7 cellular contexts compared by ENCODE assay signal in genomic region chr11:65134952-65135632, GRCh38.
A peak's percentile ranks its signal among the peaks of the same experiment; 100 is the strongest.
DNase-seq lines count a peak whose midpoint lies in the region; ATAC-seq and TF ChIP-seq lines count a peak whose summit lies in the region.

No MANE protein-coding gene starts in this region.

- H3K4me1 ChIP-seq in rectal smooth muscle tissue (ENCODE audit: control insufficient read depth, insufficient read depth, low read length): peaks cover 7% of the 10 kb centered on the region

- TF ChIP-seq CTCF in astrocyte of the cerebellum (IDR thresholded peaks at IDR 0.05; ENCODE audit: low read depth, low read length, missing control alignments): no peak

- peaks cover 22% of the 10 kb centered on the region for H3K4me1 Mint-ChIP-seq in T-helper 2 cell treated with Interferon-gamma antibody and Interleukin-4, amounts not matched to agents 5 μg/mL and 100 μg/mL, for 36 hours (ENCODE audit: low read depth)

- peak overlapping the region; percentile 95 for H3K9ac ChIP-seq in rectal smooth muscle tissue (ENCODE audit: low read length)

- in situ Hi-C loops in astrocyte of the cerebellum (cut with HindIII; ENCODE audit: low sequenced_read_pairs): no loop called here

- H3K27me3 ChIP-seq in rectal smooth muscle tissue (ENCODE audit: control insufficient read depth, insufficient read depth, low read length): no peaks in the 10 kb centered on the region

- DNase-seq in NCI-H187 treated with DMSO at 0.1 percent for 48 hours (lab: John Stamatoyannopoulos, UW): peak; percentile 96
- peak; percentile 87 for DNase-seq in T-helper 2 cell treated with Interferon-gamma antibody and Interleukin-4, amounts not matched to agents 5 μg/mL and 100 μg/mL, for 36 hours (ENCODE audit: low spot score)
- peak; percentile 94 for DNase-seq in astrocyte of the cerebellum (ENCODE audit: low read depth)
- DNase-seq in hepatic stellate cell (ENCODE audit: low spot score): peak; percentile 99

- H3K36me3 ChIP-seq in rectal smooth muscle tissue (ENCODE audit: control insufficient read depth, insufficient read depth, low read length): peaks cover 27% of the 10 kb centered on the region

- H3K9me3 Mint-ChIP-seq in T-helper 2 cell treated with Interferon-gamma antibody and Interleukin-4, amounts not matched to agents 5 μg/mL and 100 μg/mL, for 36 hours: no peaks in the 10 kb centered on the region

- peak overlapping the region; percentile 95 for H3K4me3 Mint-ChIP-seq in T-helper 2 cell treated with Interferon-gamma antibody and Interleukin-4, amounts not matched to agents 5 μg/mL and 100 μg/mL, for 36 hours

- H3K4me3 ChIP-seq in astrocyte of the cerebellum (ENCODE audit: low read depth, low read length) (peak overlapping the region; percentile 78), rectal smooth muscle tissue (ENCODE audit: low read length) (peak overlapping the region; percentile 97)

- H3K36me3 Mint-ChIP-seq in T-helper 2 cell treated with Interferon-gamma antibody and Interleukin-4, amounts not matched to agents 5 μg/mL and 100 μg/mL, for 36 hours (ENCODE audit: low read depth): peaks cover 23% of the 10 kb centered on the region

- H3K27ac ChIP-seq in rectal smooth muscle tissue (ENCODE audit: low read depth, low read length): peak overlapping the region; percentile 100

- H3K27me3 Mint-ChIP-seq in T-helper 2 cell treated with Interferon-gamma antibody and Interleukin-4, amounts not matched to agents 5 μg/mL and 100 μg/mL, for 36 hours (ENCODE audit: low read depth): peaks cover 3% of the 10 kb centered on the region

- peak; percentile 67 for ATAC-seq in GM18502 (IDR thresholded peaks at IDR 0.05; ENCODE audit: poor library complexity, unreplicated experiment)
- ATAC-seq in HG02970 (IDR thresholded peaks at IDR 0.05; ENCODE audit: low FRiP score, unreplicated experiment): peak; percentile 61

- H3K27ac Mint-ChIP-seq in T-helper 2 cell treated with Interferon-gamma antibody and Interleukin-4, amounts not matched to agents 5 μg/mL and 100 μg/mL, for 36 hours: peak overlapping the region; percentile 98

Comparison
In these comparisons a context has a peak if more than half of its experiments do, and no peak if none do; other contexts are left out.
1. Peak in every context shown above with its lines: DNase-seq, ATAC-seq, H3K4me3 ChIP-seq and H3K27ac ChIP-seq.